In genomic region chr6:30813623-30814136, GRCh38 we compare ENCODE assay signal across 11 cellular contexts.
A peak's percentile ranks its signal among the peaks of the same experiment; 100 is the strongest.
DNase-seq lines count a peak whose midpoint lies in the region; ATAC-seq and TF ChIP-seq lines count a peak whose summit lies in the region.
"Had no signal": no experiment of that assay in that cellular context is flagged by ENCODE, and none has a peak within 500 bp of the region (broad histone marks: within the 10 kb centered on the region; RNA-seq: fewer than 3 reads in every experiment).

No MANE protein-coding gene starts in this region.

- H3K4me2 ChIP-seq in Karpas-422 (ENCODE audit: low read depth, low read length, poor library complexity, severe bottlenecking): no peak overlapping the region

- no peaks in the 10 kb centered on the region for H3K9me3 Mint-ChIP-seq in CD8-positive, alpha-beta memory T cell
- H3K9me3 Mint-ChIP-seq in chondrocyte (ENCODE audit: low read depth): no peaks in the 10 kb centered on the region

- TF ChIP-seq CTCF in chondrocyte (IDR thresholded peaks at IDR 0.05) (no peak), neutrophil (IDR thresholded peaks at IDR 0.05) (no peak)

- CTCF ChIA-PET in CD8-positive, alpha-beta memory T cell (lab: Charles Lee): interaction anchor here (1.1 to 2.6 kb wide), 3 partner anchors 15 to 83 kb away, joined by 4 to 7 read pairs (median 5); no protein-coding TSS in a partner anchor

- no peaks in the 10 kb centered on the region for H3K9me3 ChIP-seq in CD8-positive, alpha-beta memory T cell (ENCODE audit: low read length)
- H3K9me3 ChIP-seq in Karpas-422 (ENCODE audit: low read length) (no peaks in the 10 kb centered on the region), neutrophil (no peaks in the 10 kb centered on the region)
- H3K9me3 ChIP-seq: HAP-1 had no signal

- no peaks in the 10 kb centered on the region for H3K27me3 Mint-ChIP-seq in CD8-positive, alpha-beta memory T cell
- H3K27me3 Mint-ChIP-seq in chondrocyte (ENCODE audit: low read depth): no peaks in the 10 kb centered on the region

- H3K4me3 Mint-ChIP-seq in CD8-positive, alpha-beta memory T cell: peak overlapping the region in 2 of 7 donors; percentile 57 to 64
- H3K4me3 Mint-ChIP-seq in chondrocyte (ENCODE audit: unreplicated experiment): no peak overlapping the region

- ATAC-seq in GM21390 (IDR thresholded peaks at IDR 0.05; ENCODE audit: unreplicated experiment): no peak

- peaks cover 50% of the 10 kb centered on the region for H3K4me1 ChIP-seq in CD8-positive, alpha-beta memory T cell (ENCODE audit: insufficient read depth, low read length)
- H3K4me1 ChIP-seq in Karpas-422 (ENCODE audit: low read length) (no peaks in the 10 kb centered on the region), neutrophil (ENCODE audit: control insufficient read depth in 1 of 2, insufficient read depth in 1 of 2, low read depth in 1 of 2, low read length in 1 of 2) (peaks cover 53 to 59% of the 10 kb centered on the region in 2 experiments)
- H3K4me1 ChIP-seq: HAP-1 had no signal

- H3K36me3 ChIP-seq in CD8-positive, alpha-beta memory T cell (ENCODE audit: insufficient read depth, low read length): no peaks in the 10 kb centered on the region
- H3K36me3 ChIP-seq in Karpas-422 (ENCODE audit: insufficient read depth, low read length) (no peaks in the 10 kb centered on the region), neutrophil (no peaks in the 10 kb centered on the region)
- H3K36me3 ChIP-seq: HAP-1 had no signal

- peaks cover 48 to 85% (median 65%) of the 10 kb centered on the region in 3 donors for H3K4me1 Mint-ChIP-seq in CD8-positive, alpha-beta memory T cell
- H3K4me1 Mint-ChIP-seq in chondrocyte (ENCODE audit: low read depth): peaks cover 24% of the 10 kb centered on the region

- no peak overlapping the region for H3K4me3 ChIP-seq in CD8-positive, alpha-beta memory T cell (ENCODE audit: low read length)
- no peak overlapping the region for H3K4me3 ChIP-seq in Karpas-422 (ENCODE audit: low read length)
- H3K4me3 ChIP-seq in neutrophil (ENCODE audit: low read depth in 1 of 2, low read length in 1 of 2): peak overlapping the region; percentile 35 to 41
- H3K4me3 ChIP-seq: HAP-1 had no signal

- H3K36me3 Mint-ChIP-seq in CD8-positive, alpha-beta memory T cell: no peaks in the 10 kb centered on the region
- H3K36me3 Mint-ChIP-seq in chondrocyte (ENCODE audit: low read depth): no peaks in the 10 kb centered on the region

- no peaks in the 10 kb centered on the region for H3K9me2 ChIP-seq in Karpas-422 (replicated peaks; ENCODE audit: insufficient read depth, low read length)

- no peaks in the 10 kb centered on the region for H4K20me1 ChIP-seq in Karpas-422 (ENCODE audit: insufficient read depth, low read depth, low read length)

- H3K27me3 ChIP-seq in CD8-positive, alpha-beta memory T cell (ENCODE audit: insufficient read depth, low read length, poor library complexity, severe bottlenecking): no peaks in the 10 kb centered on the region
- H3K27me3 ChIP-seq in Karpas-422 (ENCODE audit: low read length) (no peaks in the 10 kb centered on the region), neutrophil (no peaks in the 10 kb centered on the region)

- H2AFZ ChIP-seq in Karpas-422 (ENCODE audit: low read length): peak overlapping the region; percentile 43; the same call in 1 of the 2 replicates

- peak overlapping the region; percentile 73 for H3K27ac ChIP-seq in CD8-positive, alpha-beta memory T cell (ENCODE audit: low read depth, low read length)
- no peak overlapping the region for H3K27ac ChIP-seq in Karpas-422 (ENCODE audit: low read length)
- peak overlapping the region; percentile 95 for H3K27ac ChIP-seq in neutrophil

- DNase-seq in CD8-positive, alpha-beta memory T cell: no peak
- no peak for DNase-seq in Karpas-422
- no peak for DNase-seq in chondrocyte (ENCODE audit: low spot score)
- no peak for DNase-seq in NCI-H2227 (lab: John Stamatoyannopoulos, UW; ENCODE audit: unreplicated experiment)
- no peak for DNase-seq in amniotic stem cell (lab: John Stamatoyannopoulos, UW)
- no peak for DNase-seq in SK-N-DZ (ENCODE audit: low spot score)
- DNase-seq: NCI-H1105, NCI-H774 had no signal

- H3K27ac Mint-ChIP-seq in CD8-positive, alpha-beta memory T cell: peak overlapping the region; percentile 9 to 88 (median 80)
- H3K27ac Mint-ChIP-seq in chondrocyte (ENCODE audit: unreplicated experiment): peak overlapping the region; percentile 89

- H3K79me2 ChIP-seq in Karpas-422 (ENCODE audit: low read length): no peaks in the 10 kb centered on the region

- no peak overlapping the region for H3K9ac ChIP-seq in Karpas-422 (ENCODE audit: low read length)

- POLR2A ChIA-PET in CD8-positive, alpha-beta memory T cell (lab: Charles Lee): interaction anchor here (1.1 to 1.2 kb wide), 2 partner anchors 50 to 79 kb away, joined by 3 read pairs; no protein-coding TSS in a partner anchor

Comparison
In these comparisons a context has a peak if more than half of its experiments do, and no peak if none do; other contexts are left out.
1. H3K4me3 ChIP-seq: peak in neutrophil (2 of 2); none in CD8-positive, alpha-beta memory T cell (single experiment) and Karpas-422 (single experiment).